1 cellular context compared by ENCODE assay signal in the genomic region with DNA sequence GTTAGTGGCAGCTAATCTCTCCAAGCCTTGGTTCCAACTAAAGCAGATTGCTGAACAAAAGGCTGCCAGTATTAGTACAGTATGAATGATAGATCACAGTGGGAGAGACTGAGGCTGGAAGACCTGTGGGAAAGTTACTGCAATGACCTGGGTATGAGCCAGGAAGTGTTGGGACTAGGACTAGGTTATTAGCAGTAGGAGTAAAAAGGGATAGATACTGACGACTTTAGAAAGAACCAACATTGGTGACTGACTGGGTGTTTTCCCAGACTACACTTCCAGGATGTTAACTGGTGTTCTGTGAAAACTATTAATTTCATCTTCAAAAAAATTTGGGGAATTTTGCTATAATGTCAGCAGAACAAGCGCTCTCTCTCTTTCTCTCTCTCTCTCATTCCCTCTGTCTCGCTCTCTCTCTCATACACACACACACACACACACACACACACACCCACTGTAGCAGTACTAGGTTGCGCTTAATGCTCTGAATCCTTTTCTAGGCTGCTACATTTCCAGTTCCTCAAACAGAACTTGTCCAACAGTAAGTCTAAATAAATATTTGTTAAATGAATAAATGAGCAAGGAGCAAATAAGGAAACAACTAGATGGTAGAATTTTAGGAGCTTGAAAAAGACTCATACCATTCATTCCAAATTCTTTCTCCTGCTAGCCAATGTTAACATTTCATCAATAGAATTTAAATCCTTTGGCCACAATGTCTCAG.
TF ChIP-seq lines count a peak whose summit lies in the region.

No MANE protein-coding gene starts in this region.

TF ChIP-seq in GM23338, 12 proteins besides CTCF, POLR2A, EP300 and RAD21 (continued from another document):
- TF ChIP-seq, protein P1, sequence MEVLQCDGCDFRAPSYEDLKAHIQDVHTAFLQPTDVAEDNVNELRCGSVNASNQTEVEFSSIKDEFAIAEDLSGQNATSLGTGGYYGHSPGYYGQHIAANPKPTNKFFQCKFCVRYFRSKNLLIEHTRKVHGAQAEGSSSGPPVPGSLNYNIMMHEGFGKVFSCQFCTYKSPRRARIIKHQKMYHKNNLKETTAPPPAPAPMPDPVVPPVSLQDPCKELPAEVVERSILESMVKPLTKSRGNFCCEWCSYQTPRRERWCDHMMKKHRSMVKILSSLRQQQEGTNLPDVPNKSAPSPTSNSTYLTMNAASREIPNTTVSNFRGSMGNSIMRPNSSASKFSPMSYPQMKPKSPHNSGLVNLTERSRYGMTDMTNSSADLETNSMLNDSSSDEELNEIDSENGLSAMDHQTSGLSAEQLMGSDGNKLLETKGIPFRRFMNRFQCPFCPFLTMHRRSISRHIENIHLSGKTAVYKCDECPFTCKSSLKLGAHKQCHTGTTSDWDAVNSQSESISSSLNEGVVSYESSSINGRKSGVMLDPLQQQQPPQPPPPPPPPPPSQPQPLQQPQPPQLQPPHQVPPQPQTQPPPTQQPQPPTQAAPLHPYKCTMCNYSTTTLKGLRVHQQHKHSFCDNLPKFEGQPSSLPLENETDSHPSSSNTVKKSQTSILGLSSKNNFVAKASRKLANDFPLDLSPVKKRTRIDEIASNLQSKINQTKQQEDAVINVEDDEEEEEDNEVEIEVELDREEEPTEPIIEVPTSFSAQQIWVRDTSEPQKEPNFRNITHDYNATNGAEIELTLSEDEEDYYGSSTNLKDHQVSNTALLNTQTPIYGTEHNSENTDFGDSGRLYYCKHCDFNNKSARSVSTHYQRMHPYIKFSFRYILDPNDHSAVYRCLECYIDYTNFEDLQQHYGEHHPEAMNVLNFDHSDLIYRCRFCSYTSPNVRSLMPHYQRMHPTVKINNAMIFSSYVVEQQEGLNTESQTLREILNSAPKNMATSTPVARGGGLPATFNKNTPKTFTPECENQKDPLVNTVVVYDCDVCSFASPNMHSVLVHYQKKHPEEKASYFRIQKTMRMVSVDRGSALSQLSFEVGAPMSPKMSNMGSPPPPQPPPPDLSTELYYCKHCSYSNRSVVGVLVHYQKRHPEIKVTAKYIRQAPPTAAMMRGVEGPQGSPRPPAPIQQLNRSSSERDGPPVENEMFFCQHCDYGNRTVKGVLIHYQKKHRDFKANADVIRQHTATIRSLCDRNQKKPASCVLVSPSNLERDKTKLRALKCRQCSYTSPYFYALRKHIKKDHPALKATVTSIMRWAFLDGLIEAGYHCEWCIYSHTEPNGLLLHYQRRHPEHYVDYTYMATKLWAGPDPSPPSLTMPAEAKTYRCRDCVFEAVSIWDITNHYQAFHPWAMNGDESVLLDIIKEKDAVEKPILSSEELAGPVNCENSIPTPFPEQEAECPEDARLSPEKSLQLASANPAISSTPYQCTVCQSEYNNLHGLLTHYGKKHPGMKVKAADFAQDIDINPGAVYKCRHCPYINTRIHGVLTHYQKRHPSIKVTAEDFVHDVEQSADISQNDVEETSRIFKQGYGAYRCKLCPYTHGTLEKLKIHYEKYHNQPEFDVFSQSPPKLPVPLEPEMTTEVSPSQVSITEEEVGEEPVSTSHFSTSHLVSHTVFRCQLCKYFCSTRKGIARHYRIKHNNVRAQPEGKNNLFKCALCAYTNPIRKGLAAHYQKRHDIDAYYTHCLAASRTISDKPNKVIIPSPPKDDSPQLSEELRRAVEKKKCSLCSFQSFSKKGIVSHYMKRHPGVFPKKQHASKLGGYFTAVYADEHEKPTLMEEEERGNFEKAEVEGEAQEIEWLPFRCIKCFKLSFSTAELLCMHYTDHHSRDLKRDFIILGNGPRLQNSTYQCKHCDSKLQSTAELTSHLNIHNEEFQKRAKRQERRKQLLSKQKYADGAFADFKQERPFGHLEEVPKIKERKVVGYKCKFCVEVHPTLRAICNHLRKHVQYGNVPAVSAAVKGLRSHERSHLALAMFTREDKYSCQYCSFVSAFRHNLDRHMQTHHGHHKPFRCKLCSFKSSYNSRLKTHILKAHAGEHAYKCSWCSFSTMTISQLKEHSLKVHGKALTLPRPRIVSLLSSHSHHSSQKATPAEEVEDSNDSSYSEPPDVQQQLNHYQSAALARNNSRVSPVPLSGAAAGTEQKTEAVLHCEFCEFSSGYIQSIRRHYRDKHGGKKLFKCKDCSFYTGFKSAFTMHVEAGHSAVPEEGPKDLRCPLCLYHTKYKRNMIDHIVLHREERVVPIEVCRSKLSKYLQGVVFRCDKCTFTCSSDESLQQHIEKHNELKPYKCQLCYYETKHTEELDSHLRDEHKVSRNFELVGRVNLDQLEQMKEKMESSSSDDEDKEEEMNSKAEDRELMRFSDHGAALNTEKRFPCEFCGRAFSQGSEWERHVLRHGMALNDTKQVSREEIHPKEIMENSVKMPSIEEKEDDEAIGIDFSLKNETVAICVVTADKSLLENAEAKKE (CRISPR knock-in tag; IDR thresholded peaks at IDR 0.05) = no peak
- no peak for TF ChIP-seq ZNF114 (CRISPR knock-in tag; IDR thresholded peaks at IDR 0.05)
- TF ChIP-seq EZH2 (IDR thresholded peaks at IDR 0.05; ENCODE audit: low read depth, unreplicated experiment) = no peak
- TF ChIP-seq, protein P2, sequence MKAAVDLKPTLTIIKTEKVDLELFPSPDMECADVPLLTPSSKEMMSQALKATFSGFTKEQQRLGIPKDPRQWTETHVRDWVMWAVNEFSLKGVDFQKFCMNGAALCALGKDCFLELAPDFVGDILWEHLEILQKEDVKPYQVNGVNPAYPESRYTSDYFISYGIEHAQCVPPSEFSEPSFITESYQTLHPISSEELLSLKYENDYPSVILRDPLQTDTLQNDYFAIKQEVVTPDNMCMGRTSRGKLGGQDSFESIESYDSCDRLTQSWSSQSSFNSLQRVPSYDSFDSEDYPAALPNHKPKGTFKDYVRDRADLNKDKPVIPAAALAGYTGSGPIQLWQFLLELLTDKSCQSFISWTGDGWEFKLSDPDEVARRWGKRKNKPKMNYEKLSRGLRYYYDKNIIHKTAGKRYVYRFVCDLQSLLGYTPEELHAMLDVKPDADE (IDR thresholded peaks at IDR 0.05) = no peak
- TF ChIP-seq JUNB (IDR thresholded peaks at IDR 0.05; ENCODE audit: unreplicated experiment) = no peak
